Comparison of ENCODE assay signal across 17 cellular contexts in the genomic region with DNA sequence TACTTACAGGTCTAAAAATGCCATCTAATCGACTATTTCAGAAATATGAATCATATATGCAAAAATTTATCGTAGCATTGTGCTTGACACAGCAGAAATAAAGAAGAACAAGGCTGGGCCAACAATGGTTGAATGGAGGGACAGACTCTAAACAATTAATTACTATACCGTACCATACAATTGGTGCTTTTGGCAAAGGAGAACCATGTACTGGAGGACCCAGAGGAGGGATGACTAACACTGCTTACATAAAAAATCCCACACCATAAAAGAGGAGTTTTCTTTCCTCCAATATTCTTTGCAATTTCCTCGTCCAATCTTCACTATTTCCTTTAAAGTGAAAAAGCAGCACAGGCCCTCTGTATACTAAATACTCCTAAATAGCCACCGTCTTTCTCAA.
"Had no signal": no experiment of that assay in that cellular context is flagged by ENCODE, and none has a peak within 500 bp of the region (broad histone marks: within the 10 kb centered on the region; RNA-seq: fewer than 3 reads in every experiment).

No MANE protein-coding gene starts in this region.

- H3K27ac ChIP-seq: coronary artery, gastrocnemius medialis, heart right ventricle, spleen had no signal

- H3K27me3 ChIP-seq: gastrocnemius medialis, heart right ventricle, spleen had no signal

- H3K9me3 ChIP-seq: gastrocnemius medialis, heart right ventricle, spleen had no signal

- H3K9me3 Mint-ChIP-seq: naive thymus-derived CD4-positive, alpha-beta T cell; nephron progenitor cell; stimulated activated memory B cell treated with anti-CD40 and anti-IgM and Interleukin-4, amounts not matched to agents 10 μg/mL and 1 μg/mL and 100 μg/mL, for 72 hours had no signal

- H3K27me3 Mint-ChIP-seq: naive thymus-derived CD4-positive, alpha-beta T cell; stimulated activated memory B cell treated with anti-CD40 and anti-IgM and Interleukin-4, amounts not matched to agents 10 μg/mL and 1 μg/mL and 100 μg/mL, for 72 hours; stimulated activated naive CD8-positive, alpha-beta T cell treated with anti-CD3 and anti-CD28 coated beads, Interleukin-15, Interleukin-2, amounts not matched to agents 100 ng/mL and 50 ng/mL, for 24 hours had no signal

- H3K4me3 Mint-ChIP-seq: naive thymus-derived CD4-positive, alpha-beta T cell; nephron progenitor cell; stimulated activated memory B cell treated with anti-CD40 and anti-IgM and Interleukin-4, amounts not matched to agents 10 μg/mL and 1 μg/mL and 100 μg/mL, for 72 hours; stimulated activated naive CD8-positive, alpha-beta T cell treated with anti-CD3 and anti-CD28 coated beads, Interleukin-15, Interleukin-2, amounts not matched to agents 100 ng/mL and 50 ng/mL, for 24 hours had no signal

- H3K4me3 ChIP-seq: coronary artery, gastrocnemius medialis, heart right ventricle, spleen had no signal

- FAIRE-seq: islet of Langerhans had no signal

- DNase-seq: effector CD8-positive, alpha-beta T cell; gastrocnemius medialis; heart right ventricle; hypothalamus; kidney glomerular epithelial cell; naive thymus-derived CD4-positive, alpha-beta T cell; nephron progenitor cell; spleen; stimulated activated CD4-positive, alpha-beta T cell treated with anti-CD3 and anti-CD28 coated beads, Interleukin-15, amount 100 ng/mL, for 24 hours; stimulated activated CD4-positive, alpha-beta T cell treated with anti-CD3 and anti-CD28 coated beads, Interleukin-1b, Interleukin-23, amount 100 ng/mL, for 48 hours; stimulated activated CD4-positive, alpha-beta T cell treated with anti-CD3 and anti-CD28 coated beads, Interleukin-4, amount 100 ng/mL, for 24 hours; trophoblast cell had no signal

- H3K4me1 Mint-ChIP-seq: nephron progenitor cell had no signal

- H3K27ac Mint-ChIP-seq: nephron progenitor cell; stimulated activated memory B cell treated with anti-CD40 and anti-IgM and Interleukin-4, amounts not matched to agents 10 μg/mL and 1 μg/mL and 100 μg/mL, for 72 hours; stimulated activated naive CD8-positive, alpha-beta T cell treated with anti-CD3 and anti-CD28 coated beads, Interleukin-15, Interleukin-2, amounts not matched to agents 100 ng/mL and 50 ng/mL, for 24 hours had no signal

- H3K36me3 ChIP-seq: gastrocnemius medialis, heart right ventricle, spleen had no signal

- ATAC-seq: gastrocnemius medialis; heart right ventricle; naive thymus-derived CD4-positive, alpha-beta T cell; sciatic nerve; stimulated activated memory B cell treated with anti-CD40 and anti-IgM and Interleukin-4, amounts not matched to agents 10 μg/mL and 1 μg/mL and 100 μg/mL, for 72 hours had no signal
